Comparison of ENCODE assay signal across 8 cellular contexts in genomic region chr1:21963477-21964217, GRCh38. TPM values are rescaled to one million over a fixed set of nuclear protein-coding genes. Genes with fewer than 3 reads are reported as not detected.
A peak's percentile ranks its signal among the peaks of the same experiment; 100 is the strongest.
DNase-seq lines count a peak whose midpoint lies in the region; ATAC-seq and TF ChIP-seq lines count a peak whose summit lies in the region.

No MANE protein-coding gene starts in this region.

- no peak overlapping the region for H3K4me3 ChIP-seq in lung

- no peak for TF ChIP-seq POLR2A in GM18505 (IDR thresholded peaks at IDR 0.05; ENCODE audit: borderline replicate concordance, extremely low read depth, insufficient read depth, insufficient read length)

- H3K27ac ChIP-seq in C4-2B (no peak overlapping the region), lung (ENCODE audit: low read depth in 1 of 2, low read length in 1 of 2) (no peak overlapping the region)

- WGBS in lung, 2 donors, result 55% methylated on average over 11 of the region's 11 CpGs

- peaks cover 0 to 2% of the 10 kb centered on the region in 2 donors for H3K4me1 ChIP-seq in lung (ENCODE audit: control insufficient read depth in 2 of 2, insufficient read depth in 2 of 2, low read length in 2 of 2)

- TF ChIP-seq CTCF in C4-2B (conservative IDR thresholded peaks at IDR 0.05), result peak; percentile 79
- TF ChIP-seq CTCF in lung (IDR thresholded peaks at IDR 0.05; ENCODE audit: control extremely low read depth, extremely low read depth), result peak; percentile 91

- DNase-seq in H4 (ENCODE audit: low spot score), result peak; percentile 56
- peak; percentile 67 to 70 for DNase-seq in NCI-H446 (lab: John Stamatoyannopoulos, UW)
- peak; percentile 85 for DNase-seq in activated CD4-positive, alpha-beta T cell treated with anti-CD3 and anti-CD28 coated beads, Interleukin-2, amount 50 U/mL, for 1 hour
- peak; percentile 70 for DNase-seq in dedifferentiated amniotic fluid mesenchymal stem cell (ENCODE audit: extremely low spot score)
- peak; percentile 83 for DNase-seq in lung (ENCODE audit: low spot score)
- peak; percentile 77 for DNase-seq in stimulated activated CD8-positive, alpha-beta memory T cell treated with anti-CD3 and anti-CD28 coated beads, Interleukin-15, amount 100 ng/mL, for 1 hour (ENCODE audit: low read depth)

- ATAC-seq in lung (ENCODE audit: insufficient read depth, low FRiP score), result peak; percentile 72
- ATAC-seq in GM18505 (IDR thresholded peaks at IDR 0.05; ENCODE audit: unreplicated experiment), result no peak

- H3K9me3 ChIP-seq in lung (ENCODE audit: control insufficient read depth in 2 of 2, insufficient read depth in 1 of 2, low read length in 1 of 2), result no peaks in the 10 kb centered on the region

- no peaks in the 10 kb centered on the region for H3K27me3 ChIP-seq in lung (ENCODE audit: control insufficient read depth, insufficient read depth)

- H3K36me3 ChIP-seq in lung (ENCODE audit: control insufficient read depth in 2 of 2, insufficient read depth in 2 of 2, low read length in 2 of 2), result no peaks in the 10 kb centered on the region

RNA-seq across cellular contexts. Expression of gene CELA3B, which starts 13.2 kb away (rescaled TPM):
- not detected in 2 replicates for total RNA-seq in H4 (2014; rRNA removed; shearing (Covaris generic))
- total RNA-seq in lung, result 1 to 10 TPM in 1 of 2 donors, not detected in 1; 6.7 TPM
- polyA plus RNA-seq in lung, result under 1 TPM; 0.18 to 0.37 TPM

RNA-seq across cellular contexts. Expression of gene HSPG2, which starts 26.5 kb away (rescaled TPM):
- 7.9 and 8.9 TPM in 2 replicates for total RNA-seq in H4 (2014; rRNA removed; shearing (Covaris generic))
- total RNA-seq in lung, result 100 to 1,000 TPM; 180 to 335 TPM
- 100 to 1,000 TPM in 1 of 2 donors, 10 to 100 TPM in 1; 58.0 to 100 TPM for polyA plus RNA-seq in lung

RNA-seq across cellular contexts. Expression of gene CELA3A, which starts 37.8 kb away (rescaled TPM):
- not detected in 2 replicates for total RNA-seq in H4 (2014; rRNA removed; shearing (Covaris generic))
- 10 to 100 TPM in 1 of 2 donors, not detected in 1; 11.7 TPM for total RNA-seq in lung
- under 1 TPM; 0.26 to 0.92 TPM for polyA plus RNA-seq in lung

Comparison
In these comparisons a context has a peak if more than half of its experiments do, and no peak if none do; other contexts are left out.
1. RNA of gene HSPG2, which starts 26.5 kb away (total RNA-seq): 180 to 335 TPM in lung; 7.9 to 8.9 TPM in H4; every median in the first group is over 10 times any median in the second.
2. Peak in every context shown above with its lines, with median percentiles within 50 percentile points of each other: DNase-seq.